ENCODE assay signal across 1 cellular context in the genomic region with DNA sequence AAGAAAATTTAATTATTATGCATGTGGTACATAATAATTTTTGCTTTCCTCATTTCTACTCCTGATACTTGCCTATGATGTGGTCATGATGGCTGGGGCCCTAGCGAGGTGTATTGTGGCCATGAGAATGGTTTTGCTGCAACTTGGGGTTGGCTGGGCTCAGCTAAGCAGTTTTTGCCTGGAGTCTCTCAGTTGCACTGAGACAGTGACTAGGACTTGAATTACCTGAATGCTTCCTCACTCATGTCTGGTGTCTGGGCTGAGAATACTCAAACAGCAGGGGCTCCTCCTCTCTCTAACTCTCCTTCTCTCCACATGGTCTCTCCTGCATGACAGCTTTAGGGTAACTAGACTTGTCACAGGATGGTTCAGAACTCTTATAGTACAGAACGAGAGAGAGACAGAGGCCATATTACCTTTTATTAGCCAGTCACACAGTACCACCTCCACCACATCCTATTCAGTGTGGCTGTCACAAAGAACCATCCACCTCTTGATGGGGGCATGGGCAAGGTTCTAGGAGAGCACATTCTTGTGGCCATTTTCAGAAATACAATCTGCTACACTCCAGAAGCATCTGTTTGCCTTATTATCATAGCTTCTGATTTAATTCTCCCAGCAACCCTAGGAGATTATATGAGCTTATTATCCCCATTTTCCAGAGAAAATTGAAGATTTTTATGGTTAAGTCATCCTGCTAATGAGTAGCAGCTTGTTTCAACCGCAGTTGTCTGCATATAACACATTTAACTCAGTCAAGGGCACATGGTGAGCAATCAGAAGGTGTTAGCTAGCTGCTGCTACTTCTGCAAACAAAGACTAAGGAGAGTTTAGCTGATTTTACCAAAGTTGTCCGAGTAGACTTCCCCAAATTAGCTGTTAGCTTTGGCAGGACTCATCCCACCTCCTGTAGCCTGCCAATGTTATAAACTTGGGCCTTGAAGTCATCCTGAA.
TF ChIP-seq lines count a peak whose summit lies in the region.

No MANE protein-coding gene starts in this region.

TF ChIP-seq in H1, 55 proteins besides CTCF, POLR2A, EP300 and RAD21:
- TF ChIP-seq BRCA1 (IDR thresholded peaks at IDR 0.05; ENCODE audit: low read depth, low read length) (no peak), CREB1 (IDR thresholded peaks at IDR 0.05) (no peak), SUZ12 (IDR thresholded peaks at IDR 0.05; ENCODE audit: low read length) (no peak), TAF1 (IDR thresholded peaks at IDR 0.05; ENCODE audit: low read depth, low read length) (no peak), CHD2 (IDR thresholded peaks at IDR 0.05; ENCODE audit: low read length) (no peak), RNF2 (IDR thresholded peaks at IDR 0.05; ENCODE audit: borderline replicate concordance, low read depth, low read length, missing control alignments, poor library complexity, severe bottlenecking) (no peak), CBX8 (IDR thresholded peaks at IDR 0.05; ENCODE audit: borderline replicate concordance, low read depth, low read length) (no peak), SIRT6 (IDR thresholded peaks at IDR 0.05; ENCODE audit: low read length) (no peak), EZH2 (IDR thresholded peaks at IDR 0.05; ENCODE audit: low read depth, low read length, severe bottlenecking) (no peak), ZNF274 (IDR thresholded peaks at IDR 0.05; ENCODE audit: borderline replicate concordance, extremely low read depth, low read length) (no peak), SAP30 (IDR thresholded peaks at IDR 0.05; ENCODE audit: insufficient read depth, insufficient replicate concordance, low read length) (no peak), HDAC2 (IDR thresholded peaks at IDR 0.05; ENCODE audit: borderline replicate concordance in 1 of 2, low read depth in 2 of 2, low read length in 2 of 2) (no peak), JUN (IDR thresholded peaks at IDR 0.05; ENCODE audit: low read depth, low read length) (no peak), GABPA (IDR thresholded peaks at IDR 0.05; ENCODE audit: borderline replicate concordance, insufficient read depth, low read length) (no peak), EGR1 (IDR thresholded peaks at IDR 0.05; ENCODE audit: borderline replicate concordance, low read depth, low read length) (no peak), TBP (IDR thresholded peaks at IDR 0.05; ENCODE audit: low read depth, low read length) (no peak), BACH1 (IDR thresholded peaks at IDR 0.05; ENCODE audit: low read length) (no peak)
- TF ChIP-seq, protein P1, sequence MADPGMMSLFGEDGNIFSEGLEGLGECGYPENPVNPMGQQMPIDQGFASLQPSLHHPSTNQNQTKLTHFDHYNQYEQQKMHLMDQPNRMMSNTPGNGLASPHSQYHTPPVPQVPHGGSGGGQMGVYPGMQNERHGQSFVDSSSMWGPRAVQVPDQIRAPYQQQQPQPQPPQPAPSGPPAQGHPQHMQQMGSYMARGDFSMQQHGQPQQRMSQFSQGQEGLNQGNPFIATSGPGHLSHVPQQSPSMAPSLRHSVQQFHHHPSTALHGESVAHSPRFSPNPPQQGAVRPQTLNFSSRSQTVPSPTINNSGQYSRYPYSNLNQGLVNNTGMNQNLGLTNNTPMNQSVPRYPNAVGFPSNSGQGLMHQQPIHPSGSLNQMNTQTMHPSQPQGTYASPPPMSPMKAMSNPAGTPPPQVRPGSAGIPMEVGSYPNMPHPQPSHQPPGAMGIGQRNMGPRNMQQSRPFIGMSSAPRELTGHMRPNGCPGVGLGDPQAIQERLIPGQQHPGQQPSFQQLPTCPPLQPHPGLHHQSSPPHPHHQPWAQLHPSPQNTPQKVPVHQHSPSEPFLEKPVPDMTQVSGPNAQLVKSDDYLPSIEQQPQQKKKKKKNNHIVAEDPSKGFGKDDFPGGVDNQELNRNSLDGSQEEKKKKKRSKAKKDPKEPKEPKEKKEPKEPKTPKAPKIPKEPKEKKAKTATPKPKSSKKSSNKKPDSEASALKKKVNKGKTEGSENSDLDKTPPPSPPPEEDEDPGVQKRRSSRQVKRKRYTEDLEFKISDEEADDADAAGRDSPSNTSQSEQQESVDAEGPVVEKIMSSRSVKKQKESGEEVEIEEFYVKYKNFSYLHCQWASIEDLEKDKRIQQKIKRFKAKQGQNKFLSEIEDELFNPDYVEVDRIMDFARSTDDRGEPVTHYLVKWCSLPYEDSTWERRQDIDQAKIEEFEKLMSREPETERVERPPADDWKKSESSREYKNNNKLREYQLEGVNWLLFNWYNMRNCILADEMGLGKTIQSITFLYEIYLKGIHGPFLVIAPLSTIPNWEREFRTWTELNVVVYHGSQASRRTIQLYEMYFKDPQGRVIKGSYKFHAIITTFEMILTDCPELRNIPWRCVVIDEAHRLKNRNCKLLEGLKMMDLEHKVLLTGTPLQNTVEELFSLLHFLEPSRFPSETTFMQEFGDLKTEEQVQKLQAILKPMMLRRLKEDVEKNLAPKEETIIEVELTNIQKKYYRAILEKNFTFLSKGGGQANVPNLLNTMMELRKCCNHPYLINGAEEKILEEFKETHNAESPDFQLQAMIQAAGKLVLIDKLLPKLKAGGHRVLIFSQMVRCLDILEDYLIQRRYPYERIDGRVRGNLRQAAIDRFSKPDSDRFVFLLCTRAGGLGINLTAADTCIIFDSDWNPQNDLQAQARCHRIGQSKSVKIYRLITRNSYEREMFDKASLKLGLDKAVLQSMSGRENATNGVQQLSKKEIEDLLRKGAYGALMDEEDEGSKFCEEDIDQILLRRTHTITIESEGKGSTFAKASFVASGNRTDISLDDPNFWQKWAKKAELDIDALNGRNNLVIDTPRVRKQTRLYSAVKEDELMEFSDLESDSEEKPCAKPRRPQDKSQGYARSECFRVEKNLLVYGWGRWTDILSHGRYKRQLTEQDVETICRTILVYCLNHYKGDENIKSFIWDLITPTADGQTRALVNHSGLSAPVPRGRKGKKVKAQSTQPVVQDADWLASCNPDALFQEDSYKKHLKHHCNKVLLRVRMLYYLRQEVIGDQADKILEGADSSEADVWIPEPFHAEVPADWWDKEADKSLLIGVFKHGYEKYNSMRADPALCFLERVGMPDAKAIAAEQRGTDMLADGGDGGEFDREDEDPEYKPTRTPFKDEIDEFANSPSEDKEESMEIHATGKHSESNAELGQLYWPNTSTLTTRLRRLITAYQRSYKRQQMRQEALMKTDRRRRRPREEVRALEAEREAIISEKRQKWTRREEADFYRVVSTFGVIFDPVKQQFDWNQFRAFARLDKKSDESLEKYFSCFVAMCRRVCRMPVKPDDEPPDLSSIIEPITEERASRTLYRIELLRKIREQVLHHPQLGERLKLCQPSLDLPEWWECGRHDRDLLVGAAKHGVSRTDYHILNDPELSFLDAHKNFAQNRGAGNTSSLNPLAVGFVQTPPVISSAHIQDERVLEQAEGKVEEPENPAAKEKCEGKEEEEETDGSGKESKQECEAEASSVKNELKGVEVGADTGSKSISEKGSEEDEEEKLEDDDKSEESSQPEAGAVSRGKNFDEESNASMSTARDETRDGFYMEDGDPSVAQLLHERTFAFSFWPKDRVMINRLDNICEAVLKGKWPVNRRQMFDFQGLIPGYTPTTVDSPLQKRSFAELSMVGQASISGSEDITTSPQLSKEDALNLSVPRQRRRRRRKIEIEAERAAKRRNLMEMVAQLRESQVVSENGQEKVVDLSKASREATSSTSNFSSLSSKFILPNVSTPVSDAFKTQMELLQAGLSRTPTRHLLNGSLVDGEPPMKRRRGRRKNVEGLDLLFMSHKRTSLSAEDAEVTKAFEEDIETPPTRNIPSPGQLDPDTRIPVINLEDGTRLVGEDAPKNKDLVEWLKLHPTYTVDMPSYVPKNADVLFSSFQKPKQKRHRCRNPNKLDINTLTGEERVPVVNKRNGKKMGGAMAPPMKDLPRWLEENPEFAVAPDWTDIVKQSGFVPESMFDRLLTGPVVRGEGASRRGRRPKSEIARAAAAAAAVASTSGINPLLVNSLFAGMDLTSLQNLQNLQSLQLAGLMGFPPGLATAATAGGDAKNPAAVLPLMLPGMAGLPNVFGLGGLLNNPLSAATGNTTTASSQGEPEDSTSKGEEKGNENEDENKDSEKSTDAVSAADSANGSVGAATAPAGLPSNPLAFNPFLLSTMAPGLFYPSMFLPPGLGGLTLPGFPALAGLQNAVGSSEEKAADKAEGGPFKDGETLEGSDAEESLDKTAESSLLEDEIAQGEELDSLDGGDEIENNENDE (IDR thresholded peaks at IDR 0.05; ENCODE audit: insufficient replicate concordance, low read length), result no peak
- TF ChIP-seq, protein P2, sequence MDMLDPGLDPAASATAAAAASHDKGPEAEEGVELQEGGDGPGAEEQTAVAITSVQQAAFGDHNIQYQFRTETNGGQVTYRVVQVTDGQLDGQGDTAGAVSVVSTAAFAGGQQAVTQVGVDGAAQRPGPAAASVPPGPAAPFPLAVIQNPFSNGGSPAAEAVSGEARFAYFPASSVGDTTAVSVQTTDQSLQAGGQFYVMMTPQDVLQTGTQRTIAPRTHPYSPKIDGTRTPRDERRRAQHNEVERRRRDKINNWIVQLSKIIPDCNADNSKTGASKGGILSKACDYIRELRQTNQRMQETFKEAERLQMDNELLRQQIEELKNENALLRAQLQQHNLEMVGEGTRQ (IDR thresholded peaks at IDR 0.05; ENCODE audit: low read length), result no peak
- TF ChIP-seq, protein P3, sequence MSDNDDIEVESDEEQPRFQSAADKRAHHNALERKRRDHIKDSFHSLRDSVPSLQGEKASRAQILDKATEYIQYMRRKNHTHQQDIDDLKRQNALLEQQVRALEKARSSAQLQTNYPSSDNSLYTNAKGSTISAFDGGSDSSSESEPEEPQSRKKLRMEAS (IDR thresholded peaks at IDR 0.05), result no peak
